24 cellular contexts compared by ENCODE assay signal in genomic region chr2:112487444-112487961, GRCh38.
"Had no signal": no experiment of that assay in that cellular context is flagged by ENCODE, and none has a peak within 500 bp of the region (broad histone marks: within the 10 kb centered on the region; RNA-seq: fewer than 3 reads in every experiment).

No MANE protein-coding gene starts in this region.

- H3K36me3 Mint-ChIP-seq: natural killer cell treated with Interleukin-12 subunit alpha and Interleukin-12 subunit beta and Interleukin-15 and Interleukin-18, amount 100 ng/mL, for 72 hours had no signal

- H3K27me3 ChIP-seq: adrenal gland, body of pancreas, colonic mucosa, gastroesophageal sphincter, hepatocyte, spleen, upper lobe of left lung, vagina had no signal

- H3K9me3 Mint-ChIP-seq: activated naive CD4-positive, alpha-beta T cell treated with anti-CD3 and anti-CD28 coated beads, Interleukin-2, amount 50 U/mL, for 72 hours; natural killer cell treated with Interleukin-12 subunit alpha and Interleukin-12 subunit beta and Interleukin-15 and Interleukin-18, amount 100 ng/mL, for 72 hours had no signal

- DNase-seq: activated CD4-positive, CD25-positive, alpha-beta regulatory T cell treated with anti-CD3 and anti-CD28 coated beads, Interleukin-2, amount 50 U/mL, for 72 hours; activated naive CD4-positive, alpha-beta T cell; adrenal gland; aorta; body of pancreas; colonic mucosa; effector memory CD4-positive, alpha-beta T cell; erythroblast; islet precursor cell; left ventricle myocardium inferior; mucosa of descending colon; posterior cingulate gyrus; right cardiac atrium; spleen; stimulated activated naive CD4-positive, alpha-beta T cell treated with Interleukin-2 at 50 U/mL for 16 hours; substantia nigra; T-helper 2 cell; upper lobe of left lung had no signal

- ATAC-seq: body of pancreas; gastroesophageal sphincter; mucosa of descending colon; natural killer cell treated with Interleukin-12 subunit alpha and Interleukin-12 subunit beta and Interleukin-15 and Interleukin-18, amount 100 ng/mL, for 72 hours; right cardiac atrium had no signal

- H3K27ac ChIP-seq: adrenal gland, body of pancreas, colonic mucosa, gastroesophageal sphincter, hepatocyte, left ventricle myocardium inferior, vagina had no signal

- H3K4me3 ChIP-seq: adrenal gland, body of pancreas, colonic mucosa, gastroesophageal sphincter, hepatocyte, left ventricle myocardium inferior, lung, mucosa of descending colon, spleen, upper lobe of left lung, vagina had no signal

- H3K4me3 Mint-ChIP-seq: natural killer cell treated with Interleukin-12 subunit alpha and Interleukin-12 subunit beta and Interleukin-15 and Interleukin-18, amount 100 ng/mL, for 72 hours had no signal

- H3K27ac Mint-ChIP-seq: natural killer cell treated with Interleukin-12 subunit alpha and Interleukin-12 subunit beta and Interleukin-15 and Interleukin-18, amount 100 ng/mL, for 72 hours had no signal

- H3K9me3 ChIP-seq: adrenal gland, body of pancreas, colonic mucosa, gastroesophageal sphincter, left ventricle myocardium inferior, mucosa of descending colon, spleen, upper lobe of left lung, vagina had no signal

- H3K36me3 ChIP-seq: adrenal gland, colonic mucosa, upper lobe of left lung, vagina had no signal

- H2AFZ ChIP-seq: hepatocyte had no signal

- H3K4me2 ChIP-seq: hepatocyte had no signal

- H3K27me3 Mint-ChIP-seq: natural killer cell treated with Interleukin-12 subunit alpha and Interleukin-12 subunit beta and Interleukin-15 and Interleukin-18, amount 100 ng/mL, for 72 hours had no signal
